8 cellular contexts compared by ENCODE assay signal in the genomic region with DNA sequence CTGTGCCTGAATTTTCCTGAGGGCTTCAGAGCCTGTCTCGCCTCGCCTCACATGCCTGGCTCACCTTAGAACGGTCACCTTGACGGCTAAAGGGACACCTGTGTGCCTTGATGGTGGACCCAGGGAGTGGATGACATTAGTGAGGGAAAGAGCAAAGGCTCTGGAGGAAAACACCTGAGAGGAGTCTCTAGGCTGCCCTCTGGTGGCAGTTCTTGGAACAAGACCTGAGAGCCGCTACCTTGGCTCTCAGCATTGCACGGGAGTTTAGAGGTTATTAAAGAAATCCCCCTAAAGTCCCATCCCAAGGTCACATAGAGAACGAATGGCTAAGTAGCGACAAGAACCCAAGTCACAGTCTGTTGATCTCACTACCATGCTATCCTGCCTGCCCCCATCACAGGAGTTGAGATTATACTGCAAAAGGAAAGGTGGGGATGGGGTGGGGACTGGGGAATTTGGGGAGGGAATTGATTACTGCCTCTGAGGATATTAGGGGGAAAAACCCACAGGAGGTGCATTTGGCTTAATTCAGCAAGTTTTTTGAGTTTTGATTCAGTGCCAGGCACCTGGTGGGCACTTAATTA. TPM values are rescaled to one million over a fixed set of nuclear protein-coding genes. Genes with fewer than 3 reads are reported as not detected.
DNase-seq lines count a peak whose midpoint lies in the region; ATAC-seq lines count a peak whose summit lies in the region.

No MANE protein-coding gene starts in this region.

- no peaks in the 10 kb centered on the region for H3K36me3 Mint-ChIP-seq in activated CD4-positive, alpha-beta T cell treated with anti-CD3 and anti-CD28 coated beads, Interleukin-2, amount 10 ng/mL, durations not matched to agents 7 days and 5 days (ENCODE audit: low read depth)

- no peaks in the 10 kb centered on the region for H3K4me1 Mint-ChIP-seq in activated CD4-positive, alpha-beta T cell treated with anti-CD3 and anti-CD28 coated beads, Interleukin-2, amount 10 ng/mL, durations not matched to agents 7 days and 5 days

- peak; percentile 11 for DNase-seq in NCI-H1694 (lab: John Stamatoyannopoulos, UW)
- no peak for DNase-seq in NCI-H1694 treated with DMSO at 0.1 percent for 48 hours (lab: John Stamatoyannopoulos, UW)
- DNase-seq in NCI-H2029 (lab: John Stamatoyannopoulos, UW) = peak; percentile 58
- DNase-seq in activated CD4-positive, alpha-beta T cell treated with anti-CD3 and anti-CD28 coated beads, Interleukin-2, amount 10 ng/mL, durations not matched to agents 7 days and 5 days = peak; percentile 79
- DNase-seq in dermis blood vessel endothelial cell = peak; percentile 69
- peak; percentile 69 for DNase-seq in mucosa of gallbladder (ENCODE audit: low spot score)
- peak; percentile 30 to 47 for DNase-seq in stimulated activated CD8-positive, alpha-beta memory T cell treated with anti-CD3 and anti-CD28 coated beads, Interleukin-7, amount 100 ng/mL, for 4 hours (ENCODE audit: low read depth in 2 of 2)

- no peak overlapping the region for H3K27ac Mint-ChIP-seq in activated CD4-positive, alpha-beta T cell treated with anti-CD3 and anti-CD28 coated beads, Interleukin-2, amount 10 ng/mL, durations not matched to agents 7 days and 5 days

- no peak overlapping the region for H3K4me3 Mint-ChIP-seq in activated CD4-positive, alpha-beta T cell treated with anti-CD3 and anti-CD28 coated beads, Interleukin-2, amount 10 ng/mL, durations not matched to agents 7 days and 5 days

- H3K9me3 Mint-ChIP-seq in activated CD4-positive, alpha-beta T cell treated with anti-CD3 and anti-CD28 coated beads, Interleukin-2, amount 10 ng/mL, durations not matched to agents 7 days and 5 days = no peaks in the 10 kb centered on the region

- POLR2A ChIA-PET in activated CD4-positive, alpha-beta T cell treated with anti-CD3 and anti-CD28 coated beads, Interleukin-2, amount 10 ng/mL, durations not matched to agents 7 days and 5 days (lab: Charles Lee) = no interaction called here

- CTCF ChIA-PET in activated CD4-positive, alpha-beta T cell treated with anti-CD3 and anti-CD28 coated beads, Interleukin-2, amount 10 ng/mL, durations not matched to agents 7 days and 5 days (lab: Charles Lee) = interaction anchor here (0.7 to 1.6 kb wide), 4 partner anchors 13 to 392 kb away, joined by 3 to 4 read pairs (median 3); no protein-coding TSS in a partner anchor

- H3K27me3 Mint-ChIP-seq in activated CD4-positive, alpha-beta T cell treated with anti-CD3 and anti-CD28 coated beads, Interleukin-2, amount 10 ng/mL, durations not matched to agents 7 days and 5 days = peaks cover 13% of the 10 kb centered on the region

- no peak for ATAC-seq in HG03175 (IDR thresholded peaks at IDR 0.05; ENCODE audit: unreplicated experiment)

RNA-seq across cellular contexts. Expression of gene CDSN, which starts 7.9 kb away (rescaled TPM):
- not detected for total RNA-seq in activated CD4-positive, alpha-beta T cell treated with anti-CD3 and anti-CD28 coated beads, Interleukin-2, amount 10 ng/mL, durations not matched to agents 7 days and 5 days
- not detected in 2 replicates for total RNA-seq in dermis blood vessel endothelial cell
- total RNA-seq in mucosa of gallbladder = 0.17 TPM

RNA-seq across cellular contexts. Expression of gene PSORS1C2, which starts 10.7 kb away (rescaled TPM):
- not detected for total RNA-seq in activated CD4-positive, alpha-beta T cell treated with anti-CD3 and anti-CD28 coated beads, Interleukin-2, amount 10 ng/mL, durations not matched to agents 7 days and 5 days
- total RNA-seq in dermis blood vessel endothelial cell (not detected in 2 replicates), mucosa of gallbladder (not detected)

RNA-seq across cellular contexts. Expression of gene PSORS1C1, which starts 13.6 kb away (rescaled TPM):
- total RNA-seq in activated CD4-positive, alpha-beta T cell treated with anti-CD3 and anti-CD28 coated beads, Interleukin-2, amount 10 ng/mL, durations not matched to agents 7 days and 5 days = under 1 TPM in 1 of 2 experiments, not detected in 1; 0.57 TPM
- total RNA-seq in dermis blood vessel endothelial cell (0.17 and 4.7 TPM in 2 replicates), mucosa of gallbladder (11.0 TPM)

RNA-seq across cellular contexts. Expression of gene C6orf15, which starts 15.8 kb away (rescaled TPM):
- total RNA-seq in activated CD4-positive, alpha-beta T cell treated with anti-CD3 and anti-CD28 coated beads, Interleukin-2, amount 10 ng/mL, durations not matched to agents 7 days and 5 days = not detected
- total RNA-seq in dermis blood vessel endothelial cell (0.14 TPM in 1 of 2 replicates, not detected in the other), mucosa of gallbladder (not detected)

RNA-seq across cellular contexts. Expression of gene CCHCR1, which starts 29.4 kb away (rescaled TPM):
- total RNA-seq in activated CD4-positive, alpha-beta T cell treated with anti-CD3 and anti-CD28 coated beads, Interleukin-2, amount 10 ng/mL, durations not matched to agents 7 days and 5 days = 10 to 100 TPM; 43.4 to 44.7 TPM
- 12.3 and 18.1 TPM in 2 replicates for total RNA-seq in dermis blood vessel endothelial cell
- total RNA-seq in mucosa of gallbladder = 28.8 TPM
